Comparison of ENCODE assay signal across 14 cellular contexts in the genomic region with DNA sequence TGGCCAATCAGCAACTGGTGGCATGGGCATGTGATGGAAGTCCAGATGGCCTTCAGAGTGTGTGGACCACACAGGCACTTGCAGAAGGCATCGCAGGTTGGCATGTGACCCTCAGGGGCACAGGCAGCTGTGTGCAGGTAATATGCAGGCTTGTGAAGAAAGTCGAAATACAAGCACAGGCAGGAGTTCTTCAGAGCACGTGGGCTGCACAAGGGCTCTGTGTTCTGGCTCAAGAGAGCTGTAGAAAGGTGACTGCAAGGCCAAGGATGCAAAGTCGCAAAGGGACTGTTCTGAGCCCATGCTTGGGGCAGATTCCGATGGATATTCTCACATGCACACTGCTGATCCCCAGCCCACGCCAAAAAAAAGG. TPM values are rescaled to one million over a fixed set of nuclear protein-coding genes. Genes with fewer than 3 reads are reported as not detected.
DNase-seq lines count a peak whose midpoint lies in the region; ATAC-seq, FAIRE-seq and TF ChIP-seq lines count a peak whose summit lies in the region.
"Had no signal": no experiment of that assay in that cellular context is flagged by ENCODE, and none has a peak within 500 bp of the region (broad histone marks: within the 10 kb centered on the region; RNA-seq: fewer than 3 reads in every experiment).

No MANE protein-coding gene starts in this region.

- H3K27ac Mint-ChIP-seq in Caco-2 (ENCODE audit: unreplicated experiment) (peak overlapping the region; percentile 84), neural progenitor cell (no peak overlapping the region)
- no peak overlapping the region for H3K27ac Mint-ChIP-seq in effector memory CD8-positive, alpha-beta T cell

- H4K20me1 ChIP-seq in HCT116 (ENCODE audit: insufficient read depth) (no peaks in the 10 kb centered on the region), SU-DHL-6 (ENCODE audit: low read depth, low read length) (no peaks in the 10 kb centered on the region), neural progenitor cell (ENCODE audit: low read depth) (no peaks in the 10 kb centered on the region)

- RAD21 ChIA-PET in HCT116 (lab: Charles Lee; ENCODE audit: low non-redundant PET in 1 of 2, low total read pairs in 2 of 2, uncharacterized antibody in 2 of 2, unreplicated experiment in 2 of 2), result interaction anchor here (0.9 to 2.0 kb wide), 6 partner anchors 69 to 185 kb away, joined by 3 to 21 read pairs (median 3); no protein-coding TSS in a partner anchor

- H3K36me3 ChIP-seq in Caco-2 (ENCODE audit: control insufficient read depth, insufficient read depth, low read length) (no peaks in the 10 kb centered on the region), HCT116 (ENCODE audit: control insufficient read depth in 1 of 2, insufficient read depth in 2 of 2, low read length in 2 of 2) (no peaks in the 10 kb centered on the region), SU-DHL-6 (ENCODE audit: low read length) (no peaks in the 10 kb centered on the region), neural progenitor cell (no peaks in the 10 kb centered on the region)
- H3K36me3 ChIP-seq: adrenal gland, upper lobe of right lung had no signal

- H3K4me1 ChIP-seq in Caco-2, result peaks cover 21% of the 10 kb centered on the region; the same call in 1 of the 2 replicates
- peaks cover 3 to 26% of the 10 kb centered on the region in 2 experiments; a peak in 3 of 4 replicates for H3K4me1 ChIP-seq in HCT116 (ENCODE audit: control insufficient read depth in 1 of 2, insufficient read depth in 2 of 2, low read length in 2 of 2)
- peaks cover 5% of the 10 kb centered on the region for H3K4me1 ChIP-seq in neural progenitor cell
- H3K4me1 ChIP-seq: adrenal gland, upper lobe of right lung had no signal

- H3F3A ChIP-seq in SU-DHL-6 (ENCODE audit: insufficient read depth) (no peaks in the 10 kb centered on the region; the same call in 1 of the 2 replicates), neural progenitor cell (ENCODE audit: low read depth) (no peaks in the 10 kb centered on the region)

- POLR2A ChIA-PET in Caco-2 (lab: Charles Lee), result interaction anchor here (0.8 to 1.5 kb wide), 6 partner anchors 16 to 128 kb away, joined by 3 to 12 read pairs (median 5); no protein-coding TSS in a partner anchor
- POLR2A ChIA-PET in HCT116 (lab: Charles Lee), result interaction anchor here (0.7 to 1.5 kb wide), 3 partner anchors 15 to 69 kb away, joined by 3 to 7 read pairs (median 4); no protein-coding TSS in a partner anchor

- ATAC-seq in HCT116 (peak; percentile 2; the same call in 1 of the 2 replicates), HG03139 (IDR thresholded peaks at IDR 0.05; ENCODE audit: unreplicated experiment) (no peak)
- ATAC-seq in effector memory CD8-positive, alpha-beta T cell (replicated peaks), result no peak

- H3K4me2 ChIP-seq in HCT116 (ENCODE audit: low read length), result peak overlapping the region; percentile 84
- peak overlapping the region; percentile 61 for H3K4me2 ChIP-seq in SU-DHL-6 (ENCODE audit: low read depth, low read length, poor library complexity, severe bottlenecking)
- H3K4me2 ChIP-seq in neural progenitor cell, result no peak overlapping the region

- no peak for FAIRE-seq in D721Med (lab: Jason Lieb, UNC)

- H3K9me3 ChIP-seq in Caco-2 (no peaks in the 10 kb centered on the region), HCT116 (ENCODE audit: control insufficient read depth in 1 of 2, insufficient read depth in 1 of 2, low read depth in 1 of 2, low read length in 2 of 2) (no peaks in the 10 kb centered on the region), SU-DHL-6 (ENCODE audit: insufficient read depth, low read length) (peaks cover 12% of the 10 kb centered on the region; the same call in 1 of the 2 replicates), neural progenitor cell (ENCODE audit: low read depth) (no peaks in the 10 kb centered on the region)
- H3K9me3 ChIP-seq: adrenal gland, upper lobe of right lung had no signal

- peaks cover 8% of the 10 kb centered on the region for H3K4me1 Mint-ChIP-seq in Caco-2 (ENCODE audit: low read depth, unreplicated experiment)
- H3K4me1 Mint-ChIP-seq in neural progenitor cell, result no peaks in the 10 kb centered on the region
- H3K4me1 Mint-ChIP-seq in effector memory CD8-positive, alpha-beta T cell (ENCODE audit: low read depth in 2 of 2), result peaks cover 5 to 8% of the 10 kb centered on the region in 2 donors

- H2AFZ ChIP-seq in HCT116 (ENCODE audit: low read depth, low read length, poor library complexity, severe bottlenecking) (peak overlapping the region; percentile 94), SU-DHL-6 (ENCODE audit: low read depth, low read length, severe bottlenecking) (peak overlapping the region; percentile 87), neural progenitor cell (replicated peaks) (peak overlapping the region; percentile 96)

- no peak for DNase-seq in Caco-2
- no peak for DNase-seq in HCT116 (ENCODE audit: low read depth, low spot score)
- DNase-seq in neural progenitor cell (ENCODE audit: low spot score), result no peak
- no peak for DNase-seq in inferior parietal cortex (ENCODE audit: extremely low spot score)
- no peak for DNase-seq in effector memory CD8-positive, alpha-beta T cell
- no peak for DNase-seq in D721Med (ENCODE audit: insufficient read length, low spot score)
- DNase-seq: cerebellar nuclear complex had no signal

- CTCF ChIA-PET in Caco-2 (lab: Charles Lee) (interaction anchor here (0.7 to 4.5 kb wide), 18 partner anchors 8 to 352 kb away, joined by 3 to 119 read pairs (median 7); no protein-coding TSS in a partner anchor), HCT116 (lab: Charles Lee) (interaction anchor here (1.0 to 4.4 kb wide), 20 partner anchors 8 to 898 kb away, joined by 3 to 144 read pairs (median 6); a partner anchor contains a TSS)

- TF ChIP-seq CTCF in Caco-2 (IDR thresholded peaks at IDR 0.05; ENCODE audit: insufficient read depth in 1 of 2, low read depth in 1 of 2, low read length in 1 of 2, severe bottlenecking in 1 of 2, unreplicated experiment in 1 of 2) (no peak), HCT116 (IDR thresholded peaks at IDR 0.05 in 2 of 3, conservative IDR thresholded peaks at IDR 0.05 in 1 of 3; ENCODE audit: borderline replicate concordance in 1 of 3, insufficient read depth in 1 of 3, low read depth in 2 of 3, low read length in 2 of 3) (no peak), SU-DHL-6 (IDR thresholded peaks at IDR 0.05; ENCODE audit: insufficient read depth, low read length, poor library complexity, severe bottlenecking) (no peak), neural progenitor cell (IDR thresholded peaks at IDR 0.05) (no peak), D721Med (IDR thresholded peaks at IDR 0.05; ENCODE audit: insufficient read depth, missing control alignments) (no peak)

- peak overlapping the region; percentile 87 for H3K4me3 Mint-ChIP-seq in Caco-2 (ENCODE audit: unreplicated experiment)
- no peak overlapping the region for H3K4me3 Mint-ChIP-seq in neural progenitor cell
- H3K4me3 Mint-ChIP-seq in effector memory CD8-positive, alpha-beta T cell, result no peak overlapping the region

- no peaks in the 10 kb centered on the region for H3K79me2 ChIP-seq in HCT116 (ENCODE audit: insufficient read depth, low read length)
- H3K79me2 ChIP-seq in SU-DHL-6 (ENCODE audit: insufficient read depth, low read length), result no peaks in the 10 kb centered on the region
- H3K79me2 ChIP-seq in neural progenitor cell (ENCODE audit: low read depth), result no peaks in the 10 kb centered on the region

- H3K27me3 Mint-ChIP-seq in Caco-2 (ENCODE audit: insufficient read depth, unreplicated experiment) (no peaks in the 10 kb centered on the region), neural progenitor cell (ENCODE audit: insufficient read depth, low read depth) (no peaks in the 10 kb centered on the region)
- peaks cover 5 to 34% of the 10 kb centered on the region in 2 donors for H3K27me3 Mint-ChIP-seq in effector memory CD8-positive, alpha-beta T cell

- no peak overlapping the region for H3K4me3 ChIP-seq in Caco-2 (ENCODE audit: low read depth, low read length)
- H3K4me3 ChIP-seq in HCT116 (replicated peaks in 1 of 2; ENCODE audit: low read depth in 1 of 2, low read length in 2 of 2), result no peak overlapping the region
- no peak overlapping the region for H3K4me3 ChIP-seq in SU-DHL-6 (ENCODE audit: insufficient read depth, low read length, poor library complexity, severe bottlenecking)
- H3K4me3 ChIP-seq in neural progenitor cell, result no peak overlapping the region

- H3K27me3 ChIP-seq in Caco-2 (replicated peaks; ENCODE audit: control insufficient read depth, insufficient read depth, low read length) (no peaks in the 10 kb centered on the region), HCT116 (ENCODE audit: insufficient read depth, low read length) (no peaks in the 10 kb centered on the region), SU-DHL-6 (ENCODE audit: low read length) (no peaks in the 10 kb centered on the region), neural progenitor cell (no peaks in the 10 kb centered on the region)
- H3K27me3 ChIP-seq: adrenal gland, upper lobe of right lung had no signal

- H3K9me2 ChIP-seq in HCT116 (ENCODE audit: insufficient read depth), result no peaks in the 10 kb centered on the region
- H3K9me2 ChIP-seq in SU-DHL-6 (replicated peaks; ENCODE audit: insufficient read depth, low read length), result no peaks in the 10 kb centered on the region

- H3K36me3 Mint-ChIP-seq in Caco-2 (ENCODE audit: insufficient read depth, unreplicated experiment) (no peaks in the 10 kb centered on the region), neural progenitor cell (no peaks in the 10 kb centered on the region)
- no peaks in the 10 kb centered on the region for H3K36me3 Mint-ChIP-seq in effector memory CD8-positive, alpha-beta T cell (ENCODE audit: insufficient read depth)
- H3K36me3 Mint-ChIP-seq: CD4-positive, alpha-beta memory T cell; naive B cell had no signal

- H3K27ac ChIP-seq in HCT116 (ENCODE audit: low read depth, low read length) (peak overlapping the region; percentile 14; the same call in 1 of the 2 replicates), SU-DHL-6 (ENCODE audit: low read depth, low read length) (peak overlapping the region; percentile 71), neural progenitor cell (no peak overlapping the region)
- H3K27ac ChIP-seq: adrenal gland, upper lobe of right lung had no signal

- intact Hi-C loops in Caco-2 (cut with micrococcal nuclease; ENCODE audit: unreplicated experiment) (loop anchor here (1.0 to 2.0 kb wide), 4 partner anchors 17 to 128 kb away; a partner anchor contains a TSS), HCT116 (cut with micrococcal nuclease) (loop anchor here (1.0 to 5.0 kb wide), 4 partner anchors 61 to 620 kb away; a partner anchor contains a TSS)

- no peak for TF ChIP-seq RAD21 in HCT116 (IDR thresholded peaks at IDR 0.05; ENCODE audit: low read depth)

- H3K9me3 Mint-ChIP-seq in Caco-2 (ENCODE audit: unreplicated experiment), result peaks cover under 1% of the 10 kb centered on the region
- H3K9me3 Mint-ChIP-seq in neural progenitor cell, result peaks cover 3% of the 10 kb centered on the region
- H3K9me3 Mint-ChIP-seq in effector memory CD8-positive, alpha-beta T cell, result no peaks in the 10 kb centered on the region
- H3K9me3 Mint-ChIP-seq: activated T-cell treated with anti-CD3 and anti-CD28 coated beads, Interleukin-2, amount 50 U/mL, for 4 hours had no signal

- no peak for TF ChIP-seq POLR2A in HCT116 (IDR thresholded peaks at IDR 0.05; ENCODE audit: borderline replicate concordance, extremely low read depth, insufficient read depth, insufficient read length)

- BruUV-seq in Caco-2 (replicated peaks; lab: Mats Ljungman, UMichigan), result no TSS peak
- BruUV-seq in HCT116 (replicated peaks; lab: Mats Ljungman, UMichigan), result no TSS peak

- H3K9ac ChIP-seq in HCT116 (ENCODE audit: low read length) (no peak overlapping the region), SU-DHL-6 (ENCODE audit: low read length) (peak overlapping the region; percentile 53), neural progenitor cell (no peak overlapping the region)

RNA-seq across cellular contexts. Expression of a gene that starts 8.3 kb away (rescaled TPM):
- total RNA-seq in Caco-2 (2022) (0.21 and 0.27 TPM in 2 replicates), HCT116 (2021; ENCODE audit: unreplicated experiment) (not detected), neural progenitor cell (ENCODE audit: low replicate concordance) (not detected in 2 replicates)
- polyA plus RNA-seq in HCT116 (2012), result not detected in 2 replicates

RNA-seq across cellular contexts. Expression of a gene that starts 54.5 kb away (rescaled TPM):
- total RNA-seq in Caco-2 (2022), result not detected in 2 replicates
- total RNA-seq in HCT116 (2021; ENCODE audit: unreplicated experiment), result not detected
- not detected in 2 replicates for polyA plus RNA-seq in HCT116 (2012)
- total RNA-seq in neural progenitor cell (ENCODE audit: low replicate concordance), result not detected in 2 replicates
- total RNA-seq: activated T-cell treated with anti-CD3 and anti-CD28 coated beads, Interleukin-2, amount 50 U/mL, for 4 hours; CD4-positive, alpha-beta memory T cell; upper lobe of right lung had no signal
- polyA plus RNA-seq: adrenal gland; CD4-positive, alpha-beta memory T cell had no signal
